In genomic region chr11:67436459-67437081, GRCh38 we compare ENCODE assay signal across 9 cellular contexts. TPM values are rescaled to one million over a fixed set of nuclear protein-coding genes. Genes with fewer than 3 reads are reported as not detected.
DNase-seq lines count a peak whose midpoint lies in the region; ATAC-seq, FAIRE-seq and TF ChIP-seq lines count a peak whose summit lies in the region.
"Had no signal": no experiment of that assay in that cellular context is flagged by ENCODE, and none has a peak within 500 bp of the region (broad histone marks: within the 10 kb centered on the region; RNA-seq: fewer than 3 reads in every experiment).

No MANE protein-coding gene starts in this region.

- peak; percentile 48 for TF ChIP-seq POLR2A in K562 (conservative IDR thresholded peaks at IDR 0.05)

- peaks cover 4% of the 10 kb centered on the region for H3K9me1 ChIP-seq in K562 (ENCODE audit: control insufficient read depth, insufficient read depth, low read length)

- ATAC-seq in K562, result peak; percentile 79

- POLR2A ChIA-PET in K562 (lab: Yijun Ruan, JAX), result interaction anchor here (0.7 to 3.0 kb wide), 6 partner anchors 7 to 125 kb away, joined by 3 to 21 read pairs (median 4); partner anchors contain the start of gene RPS6KB2

- in situ Hi-C loops in T47D (cut with HindIII; ENCODE audit: low pct_unique_long_range_greater_than_20kb, low sequenced_read_pairs) (no loop called here), mammary epithelial cell (cut with MboI; ENCODE audit: low sequenced_read_pairs in 2 of 2) (no loop called here), K562 (cut with MboI) (no loop called here)

- dilution Hi-C loops in mammary epithelial cell (cut with HindIII; ENCODE audit: low sequenced_read_pairs), result loop anchor here (5.0 kb wide), 1 partner anchor 106 kb away; no protein-coding TSS in a partner anchor

- H3K4me1 ChIP-seq in mammary epithelial cell (ENCODE audit: insufficient read depth, low read length), result no peaks in the 10 kb centered on the region
- peaks cover 16 to 87% of the 10 kb centered on the region in 2 experiments for H3K4me1 ChIP-seq in K562 (replicated peaks in 1 of 2; ENCODE audit: control insufficient read depth in 2 of 2, insufficient read depth in 2 of 2, low read length in 2 of 2)
- H3K4me1 ChIP-seq in hepatocyte (ENCODE audit: insufficient read depth), result no peaks in the 10 kb centered on the region

- H3K79me2 ChIP-seq in mammary epithelial cell (ENCODE audit: insufficient read depth, low read length) (peaks cover under 1% of the 10 kb centered on the region), K562 (ENCODE audit: control insufficient read depth, insufficient read depth, low read length) (no peaks in the 10 kb centered on the region; the same call in 2 of the 3 replicates), hepatocyte (no peaks in the 10 kb centered on the region)

- no peaks in the 10 kb centered on the region for H3K9me3 ChIP-seq in mammary epithelial cell (replicated peaks; ENCODE audit: insufficient read depth, low read length)
- H3K9me3 ChIP-seq in SK-N-MC (ENCODE audit: low read depth, low read length), result no peaks in the 10 kb centered on the region
- H3K9me3 ChIP-seq in K562 (replicated peaks; ENCODE audit: control insufficient read depth, insufficient read depth, low read depth, low read length), result no peaks in the 10 kb centered on the region
- H3K9me3 ChIP-seq in hepatocyte (ENCODE audit: low read depth), result no peaks in the 10 kb centered on the region
- H3K9me3 ChIP-seq: adrenal gland had no signal

- TF ChIP-seq CTCF in mammary epithelial cell (conservative IDR thresholded peaks at IDR 0.05 in 1 of 2, IDR thresholded peaks at IDR 0.05 in 1 of 2; ENCODE audit: extremely low read depth in 1 of 2, insufficient read depth in 1 of 2, low read depth in 1 of 2, low read length in 2 of 2) (no peak), K562 (IDR thresholded peaks at IDR 0.05 in 2 of 3, conservative IDR thresholded peaks at IDR 0.05 in 1 of 3; ENCODE audit: insufficient read depth in 2 of 3, low read depth in 1 of 3, low read length in 3 of 3) (no peak), hepatocyte (IDR thresholded peaks at IDR 0.05; ENCODE audit: poor library complexity) (no peak)

- peak; percentile 39 for TF ChIP-seq EP300 in K562 (IDR thresholded peaks at IDR 0.05; ENCODE audit: low read length)

- FAIRE-seq in K562 (lab: Jason Lieb, UNC), result peak; percentile 87

- TF ChIP-seq RAD21 in K562 (CRISPR knock-in tag; conservative IDR thresholded peaks at IDR 0.05 in 1 of 2, IDR thresholded peaks at IDR 0.05 in 1 of 2), result no peak

- H3K4me3 ChIP-seq in mammary epithelial cell (replicated peaks in 1 of 3; ENCODE audit: insufficient read depth in 1 of 3, low read depth in 2 of 3, low read length in 3 of 3), result no peak overlapping the region
- peak overlapping the region; percentile 37 for H3K4me3 ChIP-seq in SK-N-MC
- H3K4me3 ChIP-seq in K562, result no peak overlapping the region
- no peak overlapping the region for H3K4me3 ChIP-seq in hepatocyte
- H3K4me3 ChIP-seq: adrenal gland had no signal

- H3K36me3 ChIP-seq in mammary epithelial cell (ENCODE audit: insufficient read depth, low read length) (no peaks in the 10 kb centered on the region), SK-N-MC (ENCODE audit: insufficient read depth, low read length) (peaks cover 14% of the 10 kb centered on the region; the same call in 1 of the 2 replicates), K562 (ENCODE audit: control insufficient read depth, insufficient read depth, low read length) (peaks cover 89% of the 10 kb centered on the region; the same call in 2 of the 3 replicates), hepatocyte (replicated peaks; ENCODE audit: insufficient read depth, low read depth) (no peaks in the 10 kb centered on the region)

- H3K9me2 ChIP-seq in hepatocyte (replicated peaks; ENCODE audit: insufficient read depth), result no peaks in the 10 kb centered on the region

- H3K27ac ChIP-seq in mammary epithelial cell (ENCODE audit: insufficient read depth, low read depth, low read length) (no peak overlapping the region), SK-N-MC (peak overlapping the region; percentile 56; the same call in 1 of the 2 replicates), K562 (ENCODE audit: extremely low read depth, low read depth, low read length) (peak overlapping the region; percentile 86), hepatocyte (no peak overlapping the region)

- H2AFZ ChIP-seq in mammary epithelial cell (ENCODE audit: low read depth, low read length) (no peak overlapping the region), K562 (ENCODE audit: low read depth, low read length) (no peak overlapping the region), hepatocyte (no peak overlapping the region)

- H3K4me2 ChIP-seq in mammary epithelial cell (ENCODE audit: insufficient read depth, low read depth, low read length) (no peak overlapping the region), K562 (ENCODE audit: insufficient read depth, low read length) (peak overlapping the region; percentile 1; the same call in 1 of the 2 replicates), hepatocyte (no peak overlapping the region)

- CTCF ChIA-PET in mammary epithelial cell (lab: Charles Lee; ENCODE audit: low non-redundant PET) (no interaction called here), K562 (lab: Yijun Ruan, JAX; ENCODE audit: low intra/inter-chr PET ratio) (no interaction called here)

- H3K9ac ChIP-seq in mammary epithelial cell (ENCODE audit: insufficient read depth, low read length), result no peak overlapping the region
- H3K9ac ChIP-seq in SK-N-MC (ENCODE audit: insufficient read length), result no peak overlapping the region
- H3K9ac ChIP-seq in K562 (ENCODE audit: insufficient read depth in 1 of 2, low read depth in 2 of 2, low read length in 2 of 2), result peak overlapping the region; percentile 53 to 87

- WGBS in mammary epithelial cell (ENCODE audit: low coverage, missing lambda C conversion rate), result 68% methylated on average over 6 of the region's 6 CpGs
- WGBS in K562 (ENCODE audit: insufficient coverage, low coverage, missing lambda C conversion rate), result 12% methylated on average over 6 of the region's 6 CpGs
- WGBS in hepatocyte (ENCODE audit: low lambda C conversion rate, missing lambda C conversion rate), result 67% methylated on average over 6 of the region's 6 CpGs

- H3K27me3 ChIP-seq in mammary epithelial cell (ENCODE audit: insufficient read depth, low read length) (no peaks in the 10 kb centered on the region), K562 (ENCODE audit: control insufficient read depth in 2 of 2, insufficient read depth in 2 of 2, low read length in 2 of 2) (no peaks in the 10 kb centered on the region), hepatocyte (no peaks in the 10 kb centered on the region)
- H3K27me3 ChIP-seq: adrenal gland had no signal

- H4K20me1 ChIP-seq in mammary epithelial cell (ENCODE audit: insufficient read depth, low read length) (peaks cover 3% of the 10 kb centered on the region), K562 (replicated peaks; ENCODE audit: control insufficient read depth, insufficient read depth, low read length) (no peaks in the 10 kb centered on the region), hepatocyte (ENCODE audit: insufficient read depth, poor library complexity, severe bottlenecking) (no peaks in the 10 kb centered on the region)

- DNase-seq in T47D (ENCODE audit: low read depth in 1 of 2, low spot score in 1 of 2), result peak; percentile 53 to 60
- DNase-seq in mammary epithelial cell, result no peak
- DNase-seq in SK-N-MC (ENCODE audit: low read depth, low spot score), result no peak
- peak; percentile 54 to 85 (median 69) for DNase-seq in K562 (ENCODE audit: extremely low read depth in 1 of 4, low spot score in 3 of 4)
- peak; percentile 91 for DNase-seq in stimulated activated CD4-positive, alpha-beta T cell treated with anti-CD3 and anti-CD28 coated beads, Interleukin-15, amount 100 ng/mL, for 24 hours
- no peak for DNase-seq in hepatocyte (ENCODE audit: low spot score)
- no peak for DNase-seq in NCI-H1417 (lab: John Stamatoyannopoulos, UW)
- DNase-seq in putamen (ENCODE audit: low spot score), result no peak

- intact Hi-C loops in mammary epithelial cell (cut with micrococcal nuclease), result no loop called here
- intact Hi-C loops in K562 (cut with micrococcal nuclease), result no loop called here

- BruUV-seq in mammary epithelial cell (replicated peaks; lab: Mats Ljungman, UMichigan) (no TSS peak), K562 (replicated peaks; lab: Mats Ljungman, UMichigan) (no TSS peak)

RNA-seq across cellular contexts. Expression of gene PTPRCAP, which starts 0.9 kb away (rescaled TPM):
- total RNA-seq in mammary epithelial cell (1 to 10 TPM in 1 of 2 donors, not detected in 1; 1.2 TPM), K562 (2014; rRNA removed) (0.45 and 1.9 TPM in 2 replicates), K562 (2014; rRNA removed; fragmentation: Illumina TruSeq; extraction: Trizol) (not detected in 2 replicates), K562 (2015; rRNA removed; fragmentation: Illumina TruSeq; extraction: Trizol) (0.22 and 0.49 TPM in 2 replicates), K562 (2021) (1.1 and 1.5 TPM in 2 replicates), hepatocyte (2.5 and 3.4 TPM in 2 replicates)
- polyA plus RNA-seq in mammary epithelial cell (0.18 TPM), K562 (2011; rRNA removed) (0.51 and 0.64 TPM in 2 replicates), K562 (2014; fragmentation: Illumina TruSeq; extraction: Trizol) (not detected in 2 replicates), K562 (2014; fragmentation: Nextera tagmentation; extraction: Ambion mirVana) (not detected), K562 (2014; rRNA removed) (0.85 and 2.0 TPM in 2 replicates), hepatocyte (1.0 and 1.3 TPM in 2 replicates)
- polyA minus RNA-seq in mammary epithelial cell, result 0.93 TPM
- 2.2 and 10.5 TPM in 2 replicates for total RNA-seq in K562 (2011; cell fraction: chromatin; rRNA removed; ENCODE audit: low replicate concordance)
- total RNA-seq in K562 (2011; cell fraction: nucleolus; rRNA removed), result 8.8 and 10.2 TPM in 2 replicates
- total RNA-seq in K562 (2011; cell fraction: nucleoplasm; rRNA removed), result 1.9 and 2.4 TPM in 2 replicates
- 0.41 and 2.2 TPM in 2 replicates for polyA plus RNA-seq in K562 (2011; cell fraction: cytosol; rRNA removed)
- polyA plus RNA-seq in K562 (2011; cell fraction: nucleus; rRNA removed), result 10.9 and 26.0 TPM in 2 replicates
- polyA plus RNA-seq in K562 (2012), result 1.5 and 3.4 TPM in 2 replicates
- polyA minus RNA-seq in K562 (2011; rRNA and poly(A)+ RNA removed), result 0.18 and 0.21 TPM in 2 replicates
- not detected in 2 replicates for polyA minus RNA-seq in K562 (2011; cell fraction: cytosol; rRNA and poly(A)+ RNA removed)
- 1.4 and 3.2 TPM in 2 replicates for polyA minus RNA-seq in K562 (2011; cell fraction: nucleus; rRNA and poly(A)+ RNA removed)

RNA-seq across cellular contexts. Expression of gene CORO1B, which starts 6.7 kb away (rescaled TPM):
- total RNA-seq in mammary epithelial cell (10 to 100 TPM; 62.8 to 74.4 TPM), K562 (2014; rRNA removed) (120 and 167 TPM in 2 replicates), K562 (2014; rRNA removed; fragmentation: Illumina TruSeq; extraction: Trizol) (5.2 and 14.6 TPM in 2 replicates), K562 (2015; rRNA removed; fragmentation: Illumina TruSeq; extraction: Trizol) (73.6 and 73.9 TPM in 2 replicates), K562 (2021) (98.1 and 107 TPM in 2 replicates), hepatocyte (104 and 118 TPM in 2 replicates)
- polyA plus RNA-seq in mammary epithelial cell (77.3 TPM), K562 (2011; rRNA removed) (45.1 and 84.3 TPM in 2 replicates), K562 (2014; fragmentation: Illumina TruSeq; extraction: Trizol) (66.3 and 93.6 TPM in 2 replicates), K562 (2014; fragmentation: Nextera tagmentation; extraction: Ambion mirVana) (1 to 10 TPM in 1 of 2 experiments, under 1 TPM in 1; 0.23 to 1.0 TPM), K562 (2014; rRNA removed) (87.8 and 98.1 TPM in 2 replicates), hepatocyte (150 and 152 TPM in 2 replicates)
- 50.2 TPM for polyA minus RNA-seq in mammary epithelial cell
- total RNA-seq in K562 (2011; cell fraction: chromatin; rRNA removed; ENCODE audit: low replicate concordance), result 31.2 and 107 TPM in 2 replicates
- total RNA-seq in K562 (2011; cell fraction: nucleolus; rRNA removed), result 111 and 119 TPM in 2 replicates
- 33.6 and 41.0 TPM in 2 replicates for total RNA-seq in K562 (2011; cell fraction: nucleoplasm; rRNA removed)
- 89.0 and 162 TPM in 2 replicates for polyA plus RNA-seq in K562 (2011; cell fraction: cytosol; rRNA removed)
- 134 and 224 TPM in 2 replicates for polyA plus RNA-seq in K562 (2011; cell fraction: nucleus; rRNA removed)
- 82.1 and 171 TPM in 2 replicates for polyA plus RNA-seq in K562 (2012)
- polyA minus RNA-seq in K562 (2011; rRNA and poly(A)+ RNA removed), result 26.3 and 36.5 TPM in 2 replicates
- polyA minus RNA-seq in K562 (2011; cell fraction: cytosol; rRNA and poly(A)+ RNA removed), result 64.5 and 70.8 TPM in 2 replicates
- polyA minus RNA-seq in K562 (2011; cell fraction: nucleus; rRNA and poly(A)+ RNA removed), result 51.2 and 64.8 TPM in 2 replicates

RNA-seq across cellular contexts. Expression of gene RPS6KB2, which starts 8.3 kb away (rescaled TPM):
- total RNA-seq in mammary epithelial cell, result 10 to 100 TPM; 35.7 to 62.3 TPM
- polyA plus RNA-seq in mammary epithelial cell, result 58.7 TPM
- 76.8 TPM for polyA minus RNA-seq in mammary epithelial cell
- total RNA-seq in K562 (2011; cell fraction: chromatin; rRNA removed; ENCODE audit: low replicate concordance), result 106 and 334 TPM in 2 replicates
- 232 and 293 TPM in 2 replicates for total RNA-seq in K562 (2011; cell fraction: nucleolus; rRNA removed)
- 151 and 161 TPM in 2 replicates for total RNA-seq in K562 (2011; cell fraction: nucleoplasm; rRNA removed)
- 115 and 132 TPM in 2 replicates for total RNA-seq in K562 (2014; rRNA removed)
- total RNA-seq in K562 (2014; rRNA removed; fragmentation: Illumina TruSeq; extraction: Trizol), result 23.8 and 33.6 TPM in 2 replicates
- total RNA-seq in K562 (2015; rRNA removed; fragmentation: Illumina TruSeq; extraction: Trizol), result 73.0 and 74.5 TPM in 2 replicates
- total RNA-seq in K562 (2021), result 98.8 and 101 TPM in 2 replicates
- polyA plus RNA-seq in K562 (2011; rRNA removed), result 75.5 and 82.6 TPM in 2 replicates
- polyA plus RNA-seq in K562 (2011; cell fraction: cytosol; rRNA removed), result 85.9 and 172 TPM in 2 replicates
- polyA plus RNA-seq in K562 (2011; cell fraction: nucleus; rRNA removed), result 259 and 345 TPM in 2 replicates
- 64.6 and 80.7 TPM in 2 replicates for polyA plus RNA-seq in K562 (2012)
- polyA plus RNA-seq in K562 (2014; fragmentation: Illumina TruSeq; extraction: Trizol), result 84.2 and 101 TPM in 2 replicates
- polyA plus RNA-seq in K562 (2014; fragmentation: Nextera tagmentation; extraction: Ambion mirVana), result 1 to 10 TPM in 1 of 2 experiments, under 1 TPM in 1; 0.42 to 3.1 TPM
- polyA plus RNA-seq in K562 (2014; rRNA removed), result 122 and 132 TPM in 2 replicates
- 44.1 and 67.9 TPM in 2 replicates for polyA minus RNA-seq in K562 (2011; rRNA and poly(A)+ RNA removed)
- 44.3 and 51.4 TPM in 2 replicates for polyA minus RNA-seq in K562 (2011; cell fraction: cytosol; rRNA and poly(A)+ RNA removed)
- polyA minus RNA-seq in K562 (2011; cell fraction: nucleus; rRNA and poly(A)+ RNA removed), result 68.7 and 72.5 TPM in 2 replicates
- total RNA-seq in hepatocyte, result 59.9 and 65.0 TPM in 2 replicates
- polyA plus RNA-seq in hepatocyte, result 105 and 107 TPM in 2 replicates

RNA-seq across cellular contexts. Expression of gene GPR152, which starts 16.0 kb away (rescaled TPM):
- total RNA-seq in mammary epithelial cell (not detected), K562 (2014; rRNA removed) (not detected in 2 replicates), K562 (2014; rRNA removed; fragmentation: Illumina TruSeq; extraction: Trizol) (not detected in 2 replicates), K562 (2015; rRNA removed; fragmentation: Illumina TruSeq; extraction: Trizol) (not detected in 2 replicates), K562 (2021) (not detected in 2 replicates), hepatocyte (not detected in 2 replicates)
- polyA plus RNA-seq in mammary epithelial cell (not detected), K562 (2011; rRNA removed) (not detected in 2 replicates), K562 (2014; fragmentation: Illumina TruSeq; extraction: Trizol) (not detected in 2 replicates), K562 (2014; fragmentation: Nextera tagmentation; extraction: Ambion mirVana) (not detected), K562 (2014; rRNA removed) (not detected in 2 replicates), hepatocyte (not detected in 2 replicates)
- polyA minus RNA-seq in mammary epithelial cell, result not detected
- not detected in 2 replicates for total RNA-seq in K562 (2011; cell fraction: chromatin; rRNA removed; ENCODE audit: low replicate concordance)
- total RNA-seq in K562 (2011; cell fraction: nucleolus; rRNA removed), result not detected in 2 replicates
- not detected in 2 replicates for total RNA-seq in K562 (2011; cell fraction: nucleoplasm; rRNA removed)
- polyA plus RNA-seq in K562 (2011; cell fraction: cytosol; rRNA removed), result not detected in 2 replicates
- polyA plus RNA-seq in K562 (2011; cell fraction: nucleus; rRNA removed), result not detected in 2 replicates
- polyA plus RNA-seq in K562 (2012), result not detected in 2 replicates
- polyA minus RNA-seq in K562 (2011; rRNA and poly(A)+ RNA removed), result not detected in 2 replicates
- not detected in 2 replicates for polyA minus RNA-seq in K562 (2011; cell fraction: cytosol; rRNA and poly(A)+ RNA removed)
- polyA minus RNA-seq in K562 (2011; cell fraction: nucleus; rRNA and poly(A)+ RNA removed), result not detected in 2 replicates
- polyA plus RNA-seq: adrenal gland had no signal

RNA-seq across cellular contexts. Expression of gene CABP4, which starts 18.6 kb away (rescaled TPM):
- total RNA-seq in mammary epithelial cell (1 to 10 TPM; 1.8 to 5.8 TPM), K562 (2014; rRNA removed) (not detected in 2 replicates), K562 (2014; rRNA removed; fragmentation: Illumina TruSeq; extraction: Trizol) (not detected in 2 replicates), K562 (2015; rRNA removed; fragmentation: Illumina TruSeq; extraction: Trizol) (0.11 TPM in 1 of 2 replicates, not detected in the other), K562 (2021) (not detected in 2 replicates), hepatocyte (not detected in 2 replicates)
- polyA plus RNA-seq in mammary epithelial cell (0.52 TPM), K562 (2011; rRNA removed) (0.08 TPM in 1 of 2 replicates, not detected in the other), K562 (2014; fragmentation: Illumina TruSeq; extraction: Trizol) (not detected in 2 replicates), K562 (2014; fragmentation: Nextera tagmentation; extraction: Ambion mirVana) (not detected), K562 (2014; rRNA removed) (not detected in 2 replicates), hepatocyte (not detected in 2 replicates)
- not detected for polyA minus RNA-seq in mammary epithelial cell
- total RNA-seq in K562 (2011; cell fraction: chromatin; rRNA removed; ENCODE audit: low replicate concordance), result not detected in 2 replicates
- 0.92 TPM in 1 of 2 replicates, not detected in the other for total RNA-seq in K562 (2011; cell fraction: nucleolus; rRNA removed)
- 1.0 TPM in 1 of 2 replicates, not detected in the other for total RNA-seq in K562 (2011; cell fraction: nucleoplasm; rRNA removed)
- 0.16 TPM in 1 of 2 replicates, not detected in the other for polyA plus RNA-seq in K562 (2011; cell fraction: cytosol; rRNA removed)
- 0.26 TPM in 1 of 2 replicates, not detected in the other for polyA plus RNA-seq in K562 (2011; cell fraction: nucleus; rRNA removed)
- polyA plus RNA-seq in K562 (2012), result 0.14 and 0.20 TPM in 2 replicates
- not detected in 2 replicates for polyA minus RNA-seq in K562 (2011; rRNA and poly(A)+ RNA removed)
- polyA minus RNA-seq in K562 (2011; cell fraction: cytosol; rRNA and poly(A)+ RNA removed), result not detected in 2 replicates
- not detected in 2 replicates for polyA minus RNA-seq in K562 (2011; cell fraction: nucleus; rRNA and poly(A)+ RNA removed)

Comparison
In these comparisons a context has a peak if more than half of its experiments do, and no peak if none do; other contexts are left out.
1. DNase-seq: peak in T47D (2 of 2), K562 (4 of 4) and stimulated activated CD4-positive, alpha-beta T cell treated with anti-CD3 and anti-CD28 coated beads, Interleukin-15, amount 100 ng/mL, for 24 hours (single experiment); none in mammary epithelial cell (single experiment), SK-N-MC (single experiment), hepatocyte (single experiment), NCI-H1417 (0 of 3) and putamen (single experiment).
2. H3K27ac ChIP-seq: peak in SK-N-MC (single experiment) and K562 (single experiment); none in mammary epithelial cell (single experiment) and hepatocyte (single experiment).
3. H3K9ac ChIP-seq: peak in K562 (2 of 2); none in mammary epithelial cell (single experiment) and SK-N-MC (single experiment).